ENCODE assay signal across 8 cellular contexts in the genomic region with DNA sequence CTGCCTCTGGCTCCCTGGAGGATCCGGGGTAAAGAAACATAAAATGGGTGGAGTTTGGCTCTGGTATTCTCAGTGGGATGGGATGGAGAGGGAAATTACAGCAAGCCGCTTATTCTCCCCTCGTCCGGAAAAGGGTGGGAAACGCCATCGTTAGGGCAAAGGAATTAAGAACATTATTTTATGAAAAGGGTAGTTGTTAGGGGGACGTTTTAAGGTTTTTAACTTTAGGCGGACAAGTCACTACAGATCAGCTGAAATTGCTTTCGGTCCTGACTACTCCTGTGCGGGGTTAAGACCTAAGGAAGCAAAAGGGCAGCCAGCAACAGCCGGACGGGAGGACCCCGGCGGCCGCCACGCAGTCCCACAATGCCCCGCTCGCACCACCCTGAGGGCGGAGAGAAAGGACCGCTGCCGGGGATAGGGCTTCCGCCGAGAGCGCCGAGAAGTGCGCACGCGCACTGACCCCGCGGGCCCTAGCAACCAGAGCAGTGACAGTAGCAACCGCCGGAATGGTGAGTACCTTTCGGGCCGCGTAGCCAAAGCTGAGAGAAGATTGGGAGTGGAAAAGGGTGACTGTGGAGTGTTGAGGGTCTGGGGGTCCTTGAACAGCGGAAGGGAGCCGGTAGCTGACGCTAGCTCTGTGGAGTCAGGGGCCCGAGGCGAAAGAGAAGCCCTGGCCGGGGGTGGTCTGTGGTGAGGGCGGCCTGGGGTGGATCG. TPM values are rescaled to one million over a fixed set of nuclear protein-coding genes. Genes with fewer than 3 reads are reported as not detected.
DNase-seq lines count a peak whose midpoint lies in the region; ATAC-seq and TF ChIP-seq lines count a peak whose summit lies in the region.

A gene with protein sequence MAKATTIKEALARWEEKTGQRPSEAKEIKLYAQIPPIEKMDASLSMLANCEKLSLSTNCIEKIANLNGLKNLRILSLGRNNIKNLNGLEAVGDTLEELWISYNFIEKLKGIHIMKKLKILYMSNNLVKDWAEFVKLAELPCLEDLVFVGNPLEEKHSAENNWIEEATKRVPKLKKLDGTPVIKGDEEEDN (plus strand): TSS at position 456 of the 717 bp plus-strand sequence. CDS start 54 bp downstream, at position 510.

- peak within 1 kb of the TSS; percentile 94 to 95 (median 94) for H3K4me3 Mint-ChIP-seq in T-cell

- peak within 1 kb of the TSS; percentile 72 for H3K4me3 ChIP-seq in upper lobe of right lung

- no peaks in the 10 kb centered on the region for H3K27me3 Mint-ChIP-seq in T-cell

- peak within 1 kb of the TSS; percentile 82 for H3K27ac ChIP-seq in upper lobe of right lung

- CTCF ChIA-PET in T-cell (lab: Charles Lee): interaction anchor here (0.7 to 1.0 kb wide), 4 partner anchors 8 to 75 kb away, joined by 3 to 6 read pairs (median 3); no protein-coding TSS in a partner anchor

- no peaks in the 10 kb centered on the region for H3K9me3 ChIP-seq in upper lobe of right lung

- in situ Hi-C loops in GM13976 (cut with MboI; ENCODE audit: low sequenced_read_pairs, unreplicated experiment): no loop called here

- POLR2A ChIA-PET in T-cell (lab: Charles Lee): interaction anchor here in 1 of 2 donors (1.1 kb wide), 1 partner anchor 319 kb away, joined by 4 read pairs; no protein-coding TSS in a partner anchor

- no peaks in the 10 kb centered on the region for H3K36me3 Mint-ChIP-seq in T-cell

- H3K4me1 Mint-ChIP-seq in T-cell: peaks cover 17 to 18% (median 17%) of the 10 kb centered on the region in 3 donors

- peaks cover 6% of the 10 kb centered on the region for H3K4me1 ChIP-seq in upper lobe of right lung

- no peaks in the 10 kb centered on the region for H3K9me3 Mint-ChIP-seq in T-cell

- TF ChIP-seq CTCF in GM13976 (IDR thresholded peaks at IDR 0.05; ENCODE audit: borderline replicate concordance, control extremely low read depth, extremely low read depth, insufficient read depth, missing control alignments) (no peak), upper lobe of right lung (IDR thresholded peaks at IDR 0.05) (no peak)

- intact Hi-C loops in left cardiac atrium (cut with DNase I): no loop called here
- intact Hi-C loops in posterior vena cava (cut with DNase I): no loop called here
- intact Hi-C loops in upper lobe of right lung (cut with DNase I): no loop called here

- ATAC-seq in HG02870 (IDR thresholded peaks at IDR 0.05; ENCODE audit: unreplicated experiment) (peak; percentile 96), T-cell (replicated peaks in 1 of 4) (peak; percentile 99 to 100 (median 100)), left cardiac atrium (peak; percentile 100), upper lobe of right lung (peak; percentile 100)

- peak; percentile 98 for DNase-seq in GM13976 (ENCODE audit: low spot score)
- DNase-seq in NCI-H146 (lab: John Stamatoyannopoulos, UW): peak; percentile 86
- peak; percentile 76 to 91 (median 84) for DNase-seq in T-cell
- DNase-seq in amniotic stem cell (lab: John Stamatoyannopoulos, UW): peak; percentile 77
- DNase-seq in left cardiac atrium: peak; percentile 96
- peak; percentile 98 for DNase-seq in posterior vena cava (ENCODE audit: low spot score)
- peak; percentile 97 for DNase-seq in upper lobe of right lung

- no peaks in the 10 kb centered on the region for H3K27me3 ChIP-seq in upper lobe of right lung

- H3K27ac Mint-ChIP-seq in T-cell: peak within 1 kb of the TSS; percentile 91 to 93

- no peaks in the 10 kb centered on the region for H3K36me3 ChIP-seq in upper lobe of right lung

RNA-seq across cellular contexts. Expression of the gene that starts here (rescaled TPM):
- 1 to 10 TPM; 5.5 to 7.2 (median 6.2) TPM for total RNA-seq in T-cell
- 10 to 100 TPM; 14.0 to 16.4 TPM for total RNA-seq in left cardiac atrium
- total RNA-seq in posterior vena cava: 10 to 100 TPM; 20.2 to 32.7 TPM
- total RNA-seq in upper lobe of right lung: 16.6 TPM

Comparison
In these comparisons a context has a peak if more than half of its experiments do, and no peak if none do; other contexts are left out.
1. Peak in every context shown above with its lines: DNase-seq, ATAC-seq, H3K4me3 ChIP-seq and H3K27ac ChIP-seq.